ENCODE assay signal across 8 cellular contexts in the genomic region with DNA sequence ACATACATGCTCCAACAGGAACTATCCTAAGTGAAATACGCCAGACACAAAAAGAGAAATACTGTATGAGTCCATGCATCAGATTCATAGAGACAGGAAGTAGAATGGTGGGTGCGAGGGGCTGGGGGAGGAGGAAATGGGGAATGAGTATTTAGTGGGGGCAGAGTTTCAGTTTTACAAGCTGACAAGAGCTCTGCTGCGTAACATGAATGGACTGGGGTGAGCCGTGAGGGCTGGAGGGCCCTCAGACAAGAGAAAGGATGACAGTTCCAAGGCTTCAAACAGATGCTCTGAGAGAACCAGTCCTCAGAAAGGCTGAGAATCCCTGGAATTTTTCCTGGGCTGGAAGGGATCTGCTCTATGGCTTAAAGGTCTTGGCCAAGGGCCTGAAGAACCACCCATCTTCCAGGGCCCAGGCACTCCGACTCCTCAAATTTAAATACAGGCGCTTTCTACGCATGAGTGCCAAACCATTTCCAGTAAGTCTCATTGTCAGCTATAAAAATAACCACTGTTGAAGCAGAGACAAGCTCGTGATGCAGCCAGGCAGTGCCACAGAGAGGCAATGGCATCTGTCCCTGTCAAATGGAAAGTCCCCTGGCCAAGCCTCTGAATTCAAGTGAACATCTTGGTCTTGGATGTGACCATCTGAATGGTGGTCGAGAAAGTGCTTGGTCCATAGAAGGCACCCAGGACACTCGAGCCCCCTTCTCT. TPM values are rescaled to one million over a fixed set of nuclear protein-coding genes. Genes with fewer than 3 reads are reported as not detected.
DNase-seq lines count a peak whose midpoint lies in the region; ATAC-seq and TF ChIP-seq lines count a peak whose summit lies in the region.

No MANE protein-coding gene starts in this region.

- no peak overlapping the region for H2AFZ ChIP-seq in Karpas-422 (ENCODE audit: low read length)

- peak overlapping the region; percentile 18 to 71 (median 50) for H3K4me3 Mint-ChIP-seq in CD4-positive, alpha-beta memory T cell
- peak overlapping the region; percentile 66 for H3K4me3 Mint-ChIP-seq in activated naive CD8-positive, alpha-beta T cell treated with anti-CD3 and anti-CD28 coated beads, Interleukin-2, amount 10 ng/mL, durations not matched to agents 7 days and 5 days

- CTCF ChIA-PET in CD4-positive, alpha-beta memory T cell (lab: Charles Lee; ENCODE audit: partially characterized antibody), result interaction anchor here (0.6 to 2.3 kb wide), 6 partner anchors 11 to 228 kb away, joined by 3 to 12 read pairs (median 4); no protein-coding TSS in a partner anchor

- peak overlapping the region; percentile 90 to 98 (median 93) for H3K27ac Mint-ChIP-seq in CD4-positive, alpha-beta memory T cell
- peak overlapping the region; percentile 88 for H3K27ac Mint-ChIP-seq in activated naive CD8-positive, alpha-beta T cell treated with anti-CD3 and anti-CD28 coated beads, Interleukin-2, amount 10 ng/mL, durations not matched to agents 7 days and 5 days

- TF ChIP-seq EP300 in tibial nerve (IDR thresholded peaks at IDR 0.05), result peak; percentile 27 to 73

- no peaks in the 10 kb centered on the region for H3K27me3 Mint-ChIP-seq in CD4-positive, alpha-beta memory T cell
- H3K27me3 Mint-ChIP-seq in activated naive CD8-positive, alpha-beta T cell treated with anti-CD3 and anti-CD28 coated beads, Interleukin-2, amount 10 ng/mL, durations not matched to agents 7 days and 5 days, result peaks cover 3% of the 10 kb centered on the region

- no peaks in the 10 kb centered on the region for H3K36me3 Mint-ChIP-seq in CD4-positive, alpha-beta memory T cell
- peaks cover 5% of the 10 kb centered on the region for H3K36me3 Mint-ChIP-seq in activated naive CD8-positive, alpha-beta T cell treated with anti-CD3 and anti-CD28 coated beads, Interleukin-2, amount 10 ng/mL, durations not matched to agents 7 days and 5 days

- H3K9me2 ChIP-seq in Karpas-422 (replicated peaks; ENCODE audit: insufficient read depth, low read length), result no peaks in the 10 kb centered on the region

- H3K27ac ChIP-seq in CD4-positive, alpha-beta memory T cell (ENCODE audit: low read depth, low read length), result peak overlapping the region; percentile 54
- no peak overlapping the region for H3K27ac ChIP-seq in Karpas-422 (ENCODE audit: low read length)
- peak overlapping the region; percentile 24 to 72 (median 64) for H3K27ac ChIP-seq in tibial nerve

- intact Hi-C loops in CD4-positive, alpha-beta memory T cell (cut with micrococcal nuclease), result no loop called here
- intact Hi-C loops in mucosa of descending colon (cut with DNase I, micrococcal nuclease), result no loop called here

- H3K27me3 ChIP-seq in CD4-positive, alpha-beta memory T cell (ENCODE audit: insufficient read depth, low read length), result no peaks in the 10 kb centered on the region
- 0 out of 2 replicates have a peak, but pooled peaks cover 4% of the 10 kb centered on the region for H3K27me3 ChIP-seq in Karpas-422 (ENCODE audit: low read length)
- no peaks in the 10 kb centered on the region for H3K27me3 ChIP-seq in tibial nerve

- no peak overlapping the region for H3K9ac ChIP-seq in Karpas-422 (ENCODE audit: low read length)

- peak in 4 of 5 donors; percentile 35 to 65 (median 51) for DNase-seq in CD4-positive, alpha-beta memory T cell
- DNase-seq in Karpas-422 (peak; percentile 65), mucosa of descending colon (no peak), tibial nerve (ENCODE audit: low spot score in 2 of 2) (no peak), NCI-H1092 (lab: John Stamatoyannopoulos, UW) (no peak)
- no peak for DNase-seq in activated naive CD8-positive, alpha-beta T cell treated with anti-CD3 and anti-CD28 coated beads, Interleukin-2, amount 10 ng/mL, durations not matched to agents 7 days and 5 days

- TF ChIP-seq POLR2A in tibial nerve (IDR thresholded peaks at IDR 0.05), result no peak

- no peak overlapping the region for H3K4me3 ChIP-seq in CD4-positive, alpha-beta memory T cell (ENCODE audit: low read length in 2 of 2)
- no peak overlapping the region for H3K4me3 ChIP-seq in Karpas-422 (ENCODE audit: low read length)
- no peak overlapping the region for H3K4me3 ChIP-seq in mucosa of descending colon
- no peak overlapping the region for H3K4me3 ChIP-seq in tibial nerve

- no peaks in the 10 kb centered on the region for H3K36me3 ChIP-seq in CD4-positive, alpha-beta memory T cell (ENCODE audit: insufficient read depth, low read length)
- no peaks in the 10 kb centered on the region for H3K36me3 ChIP-seq in Karpas-422 (ENCODE audit: insufficient read depth, low read length)
- H3K36me3 ChIP-seq in mucosa of descending colon (ENCODE audit: low read depth), result no peaks in the 10 kb centered on the region
- H3K36me3 ChIP-seq in tibial nerve, result no peaks in the 10 kb centered on the region

- TF ChIP-seq CTCF in mucosa of descending colon (IDR thresholded peaks at IDR 0.05), result no peak
- TF ChIP-seq CTCF in tibial nerve (IDR thresholded peaks at IDR 0.05), result no peak

- POLR2A ChIA-PET in CD4-positive, alpha-beta memory T cell (lab: Charles Lee; ENCODE audit: partially characterized antibody), result interaction anchor here (17.1 to 32.3 kb wide), 2 partner anchors 14 to 25 kb away, joined by 611 to 6478 read pairs; a partner anchor contains a TSS
- POLR2A ChIA-PET in activated naive CD8-positive, alpha-beta T cell treated with anti-CD3 and anti-CD28 coated beads, Interleukin-2, amount 10 ng/mL, durations not matched to agents 7 days and 5 days (lab: Charles Lee), result interaction anchor here (0.5 to 3.5 kb wide), 13 partner anchors 9 to 41 kb away, joined by 3 to 33 read pairs (median 5); a partner anchor contains a TSS

- H3K79me2 ChIP-seq in Karpas-422 (ENCODE audit: low read length), result no peaks in the 10 kb centered on the region

- H3K4me1 Mint-ChIP-seq in CD4-positive, alpha-beta memory T cell, result peaks cover 37 to 66% (median 46%) of the 10 kb centered on the region in 4 donors
- peaks cover 47% of the 10 kb centered on the region for H3K4me1 Mint-ChIP-seq in activated naive CD8-positive, alpha-beta T cell treated with anti-CD3 and anti-CD28 coated beads, Interleukin-2, amount 10 ng/mL, durations not matched to agents 7 days and 5 days

- WGBS in tibial nerve, 2 donors, result 45 to 54% methylated on average over 10 of the region's 10 CpGs

- ATAC-seq in GM19463 (IDR thresholded peaks at IDR 0.05; ENCODE audit: unreplicated experiment) (peak; percentile 60), mucosa of descending colon (peak; percentile 53), HG03457 (IDR thresholded peaks at IDR 0.05; ENCODE audit: unreplicated experiment) (no peak)
- ATAC-seq in activated naive CD8-positive, alpha-beta T cell treated with anti-CD3 and anti-CD28 coated beads, Interleukin-2, amount 10 ng/mL, durations not matched to agents 7 days and 5 days (ENCODE audit: low read depth), result peak; percentile 76

- no peaks in the 10 kb centered on the region for H3K9me3 ChIP-seq in CD4-positive, alpha-beta memory T cell (ENCODE audit: control insufficient read depth in 1 of 2, low read length in 2 of 2)
- H3K9me3 ChIP-seq in Karpas-422 (ENCODE audit: low read length) (no peaks in the 10 kb centered on the region), mucosa of descending colon (no peaks in the 10 kb centered on the region), tibial nerve (no peaks in the 10 kb centered on the region)

- H4K20me1 ChIP-seq in Karpas-422 (ENCODE audit: insufficient read depth, low read depth, low read length), result peaks cover 7% of the 10 kb centered on the region; the same call in 1 of the 2 replicates

- no peak overlapping the region for H3K4me2 ChIP-seq in Karpas-422 (ENCODE audit: low read depth, low read length, poor library complexity, severe bottlenecking)

- peaks cover 62% of the 10 kb centered on the region for H3K4me1 ChIP-seq in CD4-positive, alpha-beta memory T cell (ENCODE audit: insufficient read depth, low read length)
- H3K4me1 ChIP-seq in Karpas-422 (ENCODE audit: low read length) (peaks cover 17% of the 10 kb centered on the region), mucosa of descending colon (ENCODE audit: low read depth) (peaks cover 3% of the 10 kb centered on the region), tibial nerve (peaks cover 0 to 59% (median 29%) of the 10 kb centered on the region in 4 donors)

- no peaks in the 10 kb centered on the region for H3K9me3 Mint-ChIP-seq in CD4-positive, alpha-beta memory T cell
- H3K9me3 Mint-ChIP-seq in activated naive CD8-positive, alpha-beta T cell treated with anti-CD3 and anti-CD28 coated beads, Interleukin-2, amount 10 ng/mL, durations not matched to agents 7 days and 5 days, result no peaks in the 10 kb centered on the region

RNA-seq across cellular contexts. Expression of a gene that starts 17.5 kb away (rescaled TPM):
- 100 to 1,000 TPM; 425 to 437 TPM for total RNA-seq in CD4-positive, alpha-beta memory T cell
- 100 to 1,000 TPM; 120 to 300 TPM for polyA plus RNA-seq in CD4-positive, alpha-beta memory T cell
- total RNA-seq in Karpas-422 (2014; rRNA removed; shearing (Covaris generic); ENCODE audit: low replicate concordance), result 0.22 TPM in 1 of 2 replicates, not detected in the other
- 100 to 1,000 TPM; 172 to 193 TPM for total RNA-seq in activated naive CD8-positive, alpha-beta T cell treated with anti-CD3 and anti-CD28 coated beads, Interleukin-2, amount 10 ng/mL, durations not matched to agents 7 days and 5 days
- total RNA-seq in mucosa of descending colon (10 to 100 TPM in 2 of 3 donors, 1 to 10 TPM in 1; 8.1 to 29.5 (median 23.4) TPM), tibial nerve (100 to 1,000 TPM; 115 to 236 (median 167) TPM)

Comparison
In these comparisons a context has a peak if more than half of its experiments do, and no peak if none do; other contexts are left out.
1. DNase-seq: peak in CD4-positive, alpha-beta memory T cell (4 of 5) and Karpas-422 (single experiment); none in activated naive CD8-positive, alpha-beta T cell treated with anti-CD3 and anti-CD28 coated beads, Interleukin-2, amount 10 ng/mL, durations not matched to agents 7 days and 5 days (single experiment), mucosa of descending colon (0 of 3), tibial nerve (0 of 2) and NCI-H1092 (single experiment).